In the genomic region with DNA sequence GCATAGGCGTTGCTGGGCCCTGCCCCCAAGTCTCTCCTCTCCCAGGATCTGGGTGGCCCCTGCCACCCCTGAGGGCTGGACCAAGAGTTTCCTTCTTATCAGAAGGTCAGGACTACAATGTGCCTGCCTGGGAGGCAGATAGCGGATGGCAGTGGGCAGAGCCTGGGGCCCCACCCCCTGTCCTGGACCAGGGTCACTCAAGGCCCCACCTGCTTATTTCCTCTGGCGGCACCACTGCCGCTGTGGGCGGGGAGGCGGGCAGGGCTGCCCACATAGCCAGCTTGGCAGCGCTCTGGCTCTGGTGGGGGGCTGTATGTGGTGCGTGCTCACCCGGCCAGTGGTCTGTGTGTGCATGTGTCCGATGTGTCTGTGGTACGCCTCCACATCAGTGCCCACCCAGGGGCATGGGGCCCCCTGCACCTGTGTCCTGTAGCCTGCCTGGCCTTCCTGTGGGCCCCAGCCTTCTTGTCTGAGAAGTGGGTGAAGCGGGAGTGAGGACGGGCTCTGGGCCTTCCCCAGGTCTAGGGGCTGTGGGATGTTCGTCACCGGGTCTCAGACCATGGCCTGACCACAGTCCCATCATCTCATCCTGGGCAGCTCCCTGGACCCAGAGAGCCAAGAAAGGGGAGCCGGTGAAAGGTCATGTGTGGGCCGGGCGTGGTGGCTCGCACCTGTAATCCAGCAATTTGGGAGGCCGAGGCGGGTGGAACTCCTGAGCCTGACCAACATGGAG, we compare ENCODE assay signal across 1 cellular context.
TF ChIP-seq lines count a peak whose summit lies in the region.

No MANE protein-coding gene starts in this region.

TF ChIP-seq in HepG2, 621 proteins besides CTCF, POLR2A, EP300 and RAD21:
- TF ChIP-seq, protein P1, sequence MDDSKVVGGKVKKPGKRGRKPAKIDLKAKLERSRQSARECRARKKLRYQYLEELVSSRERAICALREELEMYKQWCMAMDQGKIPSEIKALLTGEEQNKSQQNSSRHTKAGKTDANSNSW (CRISPR knock-in tag; IDR thresholded peaks at IDR 0.05; ENCODE audit: borderline replicate concordance) = no peak
- TF ChIP-seq ZSCAN31 (CRISPR knock-in tag; IDR thresholded peaks at IDR 0.05; ENCODE audit: low read depth) (no peak), ZNF143 (CRISPR knock-in tag; IDR thresholded peaks at IDR 0.05) (no peak), ELF4 (CRISPR knock-in tag; IDR thresholded peaks at IDR 0.05; ENCODE audit: borderline replicate concordance) (no peak), HNRNPL (IDR thresholded peaks at IDR 0.05; ENCODE audit: low read depth, low read length) (peak; percentile 96), CREM (IDR thresholded peaks at IDR 0.05) (no peak), CREM (CRISPR knock-in tag; IDR thresholded peaks at IDR 0.05) (no peak), ZNF496 (CRISPR knock-in tag; IDR thresholded peaks at IDR 0.05; ENCODE audit: insufficient replicate concordance) (no peak), ZNF615 (CRISPR knock-in tag; IDR thresholded peaks at IDR 0.05; ENCODE audit: borderline replicate concordance) (no peak), MTA1 (CRISPR knock-in tag; IDR thresholded peaks at IDR 0.05; ENCODE audit: borderline replicate concordance) (no peak), PLRG1 (conservative IDR thresholded peaks at IDR 0.05) (no peak), PHF21A (CRISPR knock-in tag; IDR thresholded peaks at IDR 0.05) (peak; percentile 23; the same call in 1 of the 2 replicates), SMAD1 (CRISPR knock-in tag; IDR thresholded peaks at IDR 0.05; ENCODE audit: borderline replicate concordance, low read depth) (no peak), GABPB1 (CRISPR knock-in tag; IDR thresholded peaks at IDR 0.05) (0 out of 2 replicates have a peak, but pooled peaks have one; percentile 14), RXRA (CRISPR knock-in tag; IDR thresholded peaks at IDR 0.05) (peak; percentile 50; the same call in 1 of the 2 replicates)
- TF ChIP-seq, protein P2, sequence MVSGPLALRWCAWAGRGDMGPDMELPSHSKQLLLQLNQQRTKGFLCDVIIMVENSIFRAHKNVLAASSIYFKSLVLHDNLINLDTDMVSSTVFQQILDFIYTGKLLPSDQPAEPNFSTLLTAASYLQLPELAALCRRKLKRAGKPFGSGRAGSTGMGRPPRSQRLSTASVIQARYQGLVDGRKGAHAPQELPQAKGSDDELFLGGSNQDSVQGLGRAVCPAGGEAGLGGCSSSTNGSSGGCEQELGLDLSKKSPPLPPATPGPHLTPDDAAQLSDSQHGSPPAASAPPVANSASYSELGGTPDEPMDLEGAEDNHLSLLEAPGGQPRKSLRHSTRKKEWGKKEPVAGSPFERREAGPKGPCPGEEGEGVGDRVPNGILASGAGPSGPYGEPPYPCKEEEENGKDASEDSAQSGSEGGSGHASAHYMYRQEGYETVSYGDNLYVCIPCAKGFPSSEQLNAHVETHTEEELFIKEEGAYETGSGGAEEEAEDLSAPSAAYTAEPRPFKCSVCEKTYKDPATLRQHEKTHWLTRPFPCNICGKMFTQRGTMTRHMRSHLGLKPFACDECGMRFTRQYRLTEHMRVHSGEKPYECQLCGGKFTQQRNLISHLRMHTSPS (CRISPR knock-in tag; IDR thresholded peaks at IDR 0.05; ENCODE audit: low read depth) = peak; percentile 71
- TF ChIP-seq, protein P3, sequence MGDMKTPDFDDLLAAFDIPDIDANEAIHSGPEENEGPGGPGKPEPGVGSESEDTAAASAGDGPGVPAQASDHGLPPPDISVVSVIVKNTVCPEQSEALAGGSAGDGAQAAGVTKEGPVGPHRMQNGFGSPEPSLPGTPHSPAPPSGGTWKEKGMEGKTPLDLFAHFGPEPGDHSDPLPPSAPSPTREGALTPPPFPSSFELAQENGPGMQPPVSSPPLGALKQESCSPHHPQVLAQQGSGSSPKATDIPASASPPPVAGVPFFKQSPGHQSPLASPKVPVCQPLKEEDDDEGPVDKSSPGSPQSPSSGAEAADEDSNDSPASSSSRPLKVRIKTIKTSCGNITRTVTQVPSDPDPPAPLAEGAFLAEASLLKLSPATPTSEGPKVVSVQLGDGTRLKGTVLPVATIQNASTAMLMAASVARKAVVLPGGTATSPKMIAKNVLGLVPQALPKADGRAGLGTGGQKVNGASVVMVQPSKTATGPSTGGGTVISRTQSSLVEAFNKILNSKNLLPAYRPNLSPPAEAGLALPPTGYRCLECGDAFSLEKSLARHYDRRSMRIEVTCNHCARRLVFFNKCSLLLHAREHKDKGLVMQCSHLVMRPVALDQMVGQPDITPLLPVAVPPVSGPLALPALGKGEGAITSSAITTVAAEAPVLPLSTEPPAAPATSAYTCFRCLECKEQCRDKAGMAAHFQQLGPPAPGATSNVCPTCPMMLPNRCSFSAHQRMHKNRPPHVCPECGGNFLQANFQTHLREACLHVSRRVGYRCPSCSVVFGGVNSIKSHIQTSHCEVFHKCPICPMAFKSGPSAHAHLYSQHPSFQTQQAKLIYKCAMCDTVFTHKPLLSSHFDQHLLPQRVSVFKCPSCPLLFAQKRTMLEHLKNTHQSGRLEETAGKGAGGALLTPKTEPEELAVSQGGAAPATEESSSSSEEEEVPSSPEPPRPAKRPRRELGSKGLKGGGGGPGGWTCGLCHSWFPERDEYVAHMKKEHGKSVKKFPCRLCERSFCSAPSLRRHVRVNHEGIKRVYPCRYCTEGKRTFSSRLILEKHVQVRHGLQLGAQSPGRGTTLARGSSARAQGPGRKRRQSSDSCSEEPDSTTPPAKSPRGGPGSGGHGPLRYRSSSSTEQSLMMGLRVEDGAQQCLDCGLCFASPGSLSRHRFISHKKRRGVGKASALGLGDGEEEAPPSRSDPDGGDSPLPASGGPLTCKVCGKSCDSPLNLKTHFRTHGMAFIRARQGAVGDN (CRISPR knock-in tag; IDR thresholded peaks at IDR 0.05) = peak; percentile 39; the same call in 1 of the 2 replicates
- TF ChIP-seq, protein P4, sequence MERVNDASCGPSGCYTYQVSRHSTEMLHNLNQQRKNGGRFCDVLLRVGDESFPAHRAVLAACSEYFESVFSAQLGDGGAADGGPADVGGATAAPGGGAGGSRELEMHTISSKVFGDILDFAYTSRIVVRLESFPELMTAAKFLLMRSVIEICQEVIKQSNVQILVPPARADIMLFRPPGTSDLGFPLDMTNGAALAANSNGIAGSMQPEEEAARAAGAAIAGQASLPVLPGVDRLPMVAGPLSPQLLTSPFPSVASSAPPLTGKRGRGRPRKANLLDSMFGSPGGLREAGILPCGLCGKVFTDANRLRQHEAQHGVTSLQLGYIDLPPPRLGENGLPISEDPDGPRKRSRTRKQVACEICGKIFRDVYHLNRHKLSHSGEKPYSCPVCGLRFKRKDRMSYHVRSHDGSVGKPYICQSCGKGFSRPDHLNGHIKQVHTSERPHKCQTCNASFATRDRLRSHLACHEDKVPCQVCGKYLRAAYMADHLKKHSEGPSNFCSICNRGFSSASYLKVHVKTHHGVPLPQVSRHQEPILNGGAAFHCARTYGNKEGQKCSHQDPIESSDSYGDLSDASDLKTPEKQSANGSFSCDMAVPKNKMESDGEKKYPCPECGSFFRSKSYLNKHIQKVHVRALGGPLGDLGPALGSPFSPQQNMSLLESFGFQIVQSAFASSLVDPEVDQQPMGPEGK (CRISPR knock-in tag; IDR thresholded peaks at IDR 0.05) = peak; percentile 33; the same call in 1 of the 2 replicates
- TF ChIP-seq, protein P5, sequence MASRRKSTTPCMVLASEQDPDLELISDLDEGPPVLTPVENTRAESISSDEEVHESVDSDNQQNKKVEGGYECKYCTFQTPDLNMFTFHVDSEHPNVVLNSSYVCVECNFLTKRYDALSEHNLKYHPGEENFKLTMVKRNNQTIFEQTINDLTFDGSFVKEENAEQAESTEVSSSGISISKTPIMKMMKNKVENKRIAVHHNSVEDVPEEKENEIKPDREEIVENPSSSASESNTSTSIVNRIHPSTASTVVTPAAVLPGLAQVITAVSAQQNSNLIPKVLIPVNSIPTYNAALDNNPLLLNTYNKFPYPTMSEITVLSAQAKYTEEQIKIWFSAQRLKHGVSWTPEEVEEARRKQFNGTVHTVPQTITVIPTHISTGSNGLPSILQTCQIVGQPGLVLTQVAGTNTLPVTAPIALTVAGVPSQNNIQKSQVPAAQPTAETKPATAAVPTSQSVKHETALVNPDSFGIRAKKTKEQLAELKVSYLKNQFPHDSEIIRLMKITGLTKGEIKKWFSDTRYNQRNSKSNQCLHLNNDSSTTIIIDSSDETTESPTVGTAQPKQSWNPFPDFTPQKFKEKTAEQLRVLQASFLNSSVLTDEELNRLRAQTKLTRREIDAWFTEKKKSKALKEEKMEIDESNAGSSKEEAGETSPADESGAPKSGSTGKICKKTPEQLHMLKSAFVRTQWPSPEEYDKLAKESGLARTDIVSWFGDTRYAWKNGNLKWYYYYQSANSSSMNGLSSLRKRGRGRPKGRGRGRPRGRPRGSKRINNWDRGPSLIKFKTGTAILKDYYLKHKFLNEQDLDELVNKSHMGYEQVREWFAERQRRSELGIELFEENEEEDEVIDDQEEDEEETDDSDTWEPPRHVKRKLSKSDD (CRISPR knock-in tag; IDR thresholded peaks at IDR 0.05; ENCODE audit: low read depth) = no peak
- TF ChIP-seq, protein P6, sequence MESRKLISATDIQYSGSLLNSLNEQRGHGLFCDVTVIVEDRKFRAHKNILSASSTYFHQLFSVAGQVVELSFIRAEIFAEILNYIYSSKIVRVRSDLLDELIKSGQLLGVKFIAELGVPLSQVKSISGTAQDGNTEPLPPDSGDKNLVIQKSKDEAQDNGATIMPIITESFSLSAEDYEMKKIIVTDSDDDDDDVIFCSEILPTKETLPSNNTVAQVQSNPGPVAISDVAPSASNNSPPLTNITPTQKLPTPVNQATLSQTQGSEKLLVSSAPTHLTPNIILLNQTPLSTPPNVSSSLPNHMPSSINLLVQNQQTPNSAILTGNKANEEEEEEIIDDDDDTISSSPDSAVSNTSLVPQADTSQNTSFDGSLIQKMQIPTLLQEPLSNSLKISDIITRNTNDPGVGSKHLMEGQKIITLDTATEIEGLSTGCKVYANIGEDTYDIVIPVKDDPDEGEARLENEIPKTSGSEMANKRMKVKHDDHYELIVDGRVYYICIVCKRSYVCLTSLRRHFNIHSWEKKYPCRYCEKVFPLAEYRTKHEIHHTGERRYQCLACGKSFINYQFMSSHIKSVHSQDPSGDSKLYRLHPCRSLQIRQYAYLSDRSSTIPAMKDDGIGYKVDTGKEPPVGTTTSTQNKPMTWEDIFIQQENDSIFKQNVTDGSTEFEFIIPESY (CRISPR knock-in tag; IDR thresholded peaks at IDR 0.05) = 0 out of 2 replicates have a peak, but pooled peaks have one; percentile 17
- TF ChIP-seq, protein P7, sequence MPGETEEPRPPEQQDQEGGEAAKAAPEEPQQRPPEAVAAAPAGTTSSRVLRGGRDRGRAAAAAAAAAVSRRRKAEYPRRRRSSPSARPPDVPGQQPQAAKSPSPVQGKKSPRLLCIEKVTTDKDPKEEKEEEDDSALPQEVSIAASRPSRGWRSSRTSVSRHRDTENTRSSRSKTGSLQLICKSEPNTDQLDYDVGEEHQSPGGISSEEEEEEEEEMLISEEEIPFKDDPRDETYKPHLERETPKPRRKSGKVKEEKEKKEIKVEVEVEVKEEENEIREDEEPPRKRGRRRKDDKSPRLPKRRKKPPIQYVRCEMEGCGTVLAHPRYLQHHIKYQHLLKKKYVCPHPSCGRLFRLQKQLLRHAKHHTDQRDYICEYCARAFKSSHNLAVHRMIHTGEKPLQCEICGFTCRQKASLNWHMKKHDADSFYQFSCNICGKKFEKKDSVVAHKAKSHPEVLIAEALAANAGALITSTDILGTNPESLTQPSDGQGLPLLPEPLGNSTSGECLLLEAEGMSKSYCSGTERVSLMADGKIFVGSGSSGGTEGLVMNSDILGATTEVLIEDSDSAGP (CRISPR knock-in tag; IDR thresholded peaks at IDR 0.05; ENCODE audit: borderline replicate concordance) = peak; percentile 37; the same call in 1 of the 2 replicates
- TF ChIP-seq, protein P8, sequence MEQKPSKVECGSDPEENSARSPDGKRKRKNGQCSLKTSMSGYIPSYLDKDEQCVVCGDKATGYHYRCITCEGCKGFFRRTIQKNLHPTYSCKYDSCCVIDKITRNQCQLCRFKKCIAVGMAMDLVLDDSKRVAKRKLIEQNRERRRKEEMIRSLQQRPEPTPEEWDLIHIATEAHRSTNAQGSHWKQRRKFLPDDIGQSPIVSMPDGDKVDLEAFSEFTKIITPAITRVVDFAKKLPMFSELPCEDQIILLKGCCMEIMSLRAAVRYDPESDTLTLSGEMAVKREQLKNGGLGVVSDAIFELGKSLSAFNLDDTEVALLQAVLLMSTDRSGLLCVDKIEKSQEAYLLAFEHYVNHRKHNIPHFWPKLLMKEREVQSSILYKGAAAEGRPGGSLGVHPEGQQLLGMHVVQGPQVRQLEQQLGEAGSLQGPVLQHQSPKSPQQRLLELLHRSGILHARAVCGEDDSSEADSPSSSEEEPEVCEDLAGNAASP (CRISPR knock-in tag; IDR thresholded peaks at IDR 0.05; ENCODE audit: borderline replicate concordance) = peak; percentile 57; the same call in 1 of the 2 replicates
- TF ChIP-seq, protein P9, sequence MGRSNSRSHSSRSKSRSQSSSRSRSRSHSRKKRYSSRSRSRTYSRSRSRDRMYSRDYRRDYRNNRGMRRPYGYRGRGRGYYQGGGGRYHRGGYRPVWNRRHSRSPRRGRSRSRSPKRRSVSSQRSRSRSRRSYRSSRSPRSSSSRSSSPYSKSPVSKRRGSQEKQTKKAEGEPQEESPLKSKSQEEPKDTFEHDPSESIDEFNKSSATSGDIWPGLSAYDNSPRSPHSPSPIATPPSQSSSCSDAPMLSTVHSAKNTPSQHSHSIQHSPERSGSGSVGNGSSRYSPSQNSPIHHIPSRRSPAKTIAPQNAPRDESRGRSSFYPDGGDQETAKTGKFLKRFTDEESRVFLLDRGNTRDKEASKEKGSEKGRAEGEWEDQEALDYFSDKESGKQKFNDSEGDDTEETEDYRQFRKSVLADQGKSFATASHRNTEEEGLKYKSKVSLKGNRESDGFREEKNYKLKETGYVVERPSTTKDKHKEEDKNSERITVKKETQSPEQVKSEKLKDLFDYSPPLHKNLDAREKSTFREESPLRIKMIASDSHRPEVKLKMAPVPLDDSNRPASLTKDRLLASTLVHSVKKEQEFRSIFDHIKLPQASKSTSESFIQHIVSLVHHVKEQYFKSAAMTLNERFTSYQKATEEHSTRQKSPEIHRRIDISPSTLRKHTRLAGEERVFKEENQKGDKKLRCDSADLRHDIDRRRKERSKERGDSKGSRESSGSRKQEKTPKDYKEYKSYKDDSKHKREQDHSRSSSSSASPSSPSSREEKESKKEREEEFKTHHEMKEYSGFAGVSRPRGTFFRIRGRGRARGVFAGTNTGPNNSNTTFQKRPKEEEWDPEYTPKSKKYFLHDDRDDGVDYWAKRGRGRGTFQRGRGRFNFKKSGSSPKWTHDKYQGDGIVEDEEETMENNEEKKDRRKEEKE (IDR thresholded peaks at IDR 0.05) = no peak
